In the genomic region with DNA sequence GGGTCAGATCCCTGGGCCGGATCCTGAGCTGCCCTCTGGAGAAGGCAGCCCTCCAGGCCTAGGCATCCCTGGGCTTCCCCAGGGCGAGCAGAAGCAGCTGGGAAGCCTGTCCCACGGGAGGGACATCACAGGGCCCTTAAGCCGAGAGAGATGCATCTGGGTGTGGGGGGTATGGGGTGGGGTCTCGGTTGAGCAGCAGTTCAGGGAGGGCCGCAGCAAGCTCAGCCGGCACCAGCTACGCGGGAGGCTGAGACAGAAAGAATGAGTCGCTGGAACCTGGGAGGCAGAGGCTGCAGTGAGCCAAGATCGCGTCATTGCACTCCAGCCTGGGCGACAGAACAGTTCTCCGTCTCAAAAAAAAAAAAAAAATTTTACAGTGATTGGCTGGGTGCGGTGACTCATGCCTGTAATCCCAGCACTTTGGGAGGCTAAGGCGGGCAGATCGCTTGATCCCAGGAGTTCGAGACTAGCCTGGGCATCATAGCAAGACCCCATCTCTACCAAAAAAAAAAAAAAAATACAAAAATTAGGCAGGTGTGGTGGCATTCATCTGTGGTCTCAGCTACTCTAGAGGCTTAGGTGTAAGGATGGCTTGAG, we compare ENCODE assay signal across 11 cellular contexts. TPM values are rescaled to one million over a fixed set of nuclear protein-coding genes. Genes with fewer than 3 reads are reported as not detected.
DNase-seq lines count a peak whose midpoint lies in the region; ATAC-seq, FAIRE-seq and TF ChIP-seq lines count a peak whose summit lies in the region.
"Had no signal": no experiment of that assay in that cellular context is flagged by ENCODE, and none has a peak within 500 bp of the region (broad histone marks: within the 10 kb centered on the region; RNA-seq: fewer than 3 reads in every experiment).

No MANE protein-coding gene starts in this region.

- peak overlapping the region; percentile 38 for H2AFZ ChIP-seq in astrocyte (ENCODE audit: low read depth, low read length)

- FAIRE-seq in astrocyte (lab: Jason Lieb, UNC) = no peak
- no peak for FAIRE-seq in kidney (lab: Jason Lieb, UNC)

- H3K27ac Mint-ChIP-seq in astrocyte (ENCODE audit: unreplicated experiment) = no peak overlapping the region

- no peak for TF ChIP-seq POLR2A in body of pancreas (IDR thresholded peaks at IDR 0.05)

- H3K4me1 Mint-ChIP-seq in astrocyte (ENCODE audit: low read depth, unreplicated experiment) = peaks cover 5% of the 10 kb centered on the region
- H3K4me1 Mint-ChIP-seq: IgD-negative memory B cell had no signal

- H3K4me3 ChIP-seq in HFF-Myc (replicated peaks; ENCODE audit: low read depth, low read length) (no peak overlapping the region), astrocyte (ENCODE audit: insufficient read depth, low read depth, low read length) (no peak overlapping the region), kidney (ENCODE audit: low read length in 2 of 2) (no peak overlapping the region), body of pancreas (no peak overlapping the region)
- H3K4me3 ChIP-seq: cardiac muscle cell had no signal

- no peak for ATAC-seq in body of pancreas

- H3K4me1 ChIP-seq in astrocyte (ENCODE audit: insufficient read depth, low read length) = peaks cover 9% of the 10 kb centered on the region
- H3K4me1 ChIP-seq in kidney (ENCODE audit: control insufficient read depth in 1 of 2, insufficient read depth in 1 of 2, low read depth in 1 of 2, low read length in 2 of 2) = no peaks in the 10 kb centered on the region
- H3K4me1 ChIP-seq in body of pancreas = peaks cover 11% of the 10 kb centered on the region

- no peaks in the 10 kb centered on the region for H4K20me1 ChIP-seq in astrocyte (ENCODE audit: insufficient read depth, low read length)

- no peaks in the 10 kb centered on the region for H3K9me3 ChIP-seq in astrocyte (ENCODE audit: insufficient read depth, low read depth, low read length)
- no peaks in the 10 kb centered on the region for H3K9me3 ChIP-seq in kidney (ENCODE audit: control insufficient read depth in 1 of 2, low read length in 2 of 2)
- H3K9me3 ChIP-seq in body of pancreas = no peaks in the 10 kb centered on the region

- H3K36me3 ChIP-seq in astrocyte (ENCODE audit: insufficient read depth, low read length) = no peaks in the 10 kb centered on the region
- H3K36me3 ChIP-seq in kidney (ENCODE audit: control insufficient read depth in 1 of 2, insufficient read depth in 2 of 2, low read length in 2 of 2) = no peaks in the 10 kb centered on the region
- no peaks in the 10 kb centered on the region for H3K36me3 ChIP-seq in body of pancreas (replicated peaks in 1 of 2; ENCODE audit: insufficient read depth in 1 of 2, low read depth in 2 of 2)
- H3K36me3 ChIP-seq: cardiac muscle cell had no signal

- 67% methylated on average over 13 to 15 of the region's 18 CpGs for WGBS in body of pancreas, 2 donors

- H3K9me3 Mint-ChIP-seq in astrocyte (ENCODE audit: unreplicated experiment) = peaks cover 3% of the 10 kb centered on the region

- H3K79me2 ChIP-seq in astrocyte (ENCODE audit: insufficient read depth, low read length) = no peaks in the 10 kb centered on the region

- DNase-seq in AG08395 (ENCODE audit: low spot score) (peak; percentile 28), HFF-Myc (ENCODE audit: extremely low read depth, low read depth) (peak; percentile 17), astrocyte (ENCODE audit: low read depth) (peak; percentile 41), kidney (peak; percentile 51), body of pancreas (no peak), hippocampal formation (lab: John Stamatoyannopoulos, UW) (no peak), epidermal melanocyte (ENCODE audit: insufficient read length, low spot score) (no peak)
- DNase-seq in activated naive CD4-positive, alpha-beta T cell (lab: John Stamatoyannopoulos, UW) = no peak
- DNase-seq: activated CD4-positive, alpha-beta T cell treated with anti-CD3 and anti-CD28 coated beads, Interleukin-2, amount 50 U/mL, for 1 hour had no signal

- H3K9ac ChIP-seq in astrocyte (ENCODE audit: low read length) (peak overlapping the region; percentile 31), kidney (ENCODE audit: low read length in 2 of 2) (no peak overlapping the region)

- H3K27me3 Mint-ChIP-seq in astrocyte (ENCODE audit: low read depth, unreplicated experiment) = peaks cover 9% of the 10 kb centered on the region

- peak overlapping the region; percentile 30 for H3K4me2 ChIP-seq in astrocyte (ENCODE audit: low read length)

- no peak for TF ChIP-seq CTCF in HFF-Myc (IDR thresholded peaks at IDR 0.05; ENCODE audit: low read depth, low read length, missing control alignments)
- TF ChIP-seq CTCF in astrocyte (IDR thresholded peaks at IDR 0.05; ENCODE audit: insufficient read depth, low read depth, low read length) = no peak
- TF ChIP-seq CTCF in kidney (IDR thresholded peaks at IDR 0.05; ENCODE audit: borderline replicate concordance, extremely low read depth, insufficient read depth) = no peak
- no peak for TF ChIP-seq CTCF in body of pancreas (IDR thresholded peaks at IDR 0.05)

- H3K27me3 ChIP-seq in astrocyte (ENCODE audit: insufficient read depth, low read length) (peaks cover 6% of the 10 kb centered on the region), body of pancreas (no peaks in the 10 kb centered on the region)
- H3K27me3 ChIP-seq: cardiac muscle cell had no signal

- H3K27ac ChIP-seq in astrocyte (ENCODE audit: low read depth, low read length) (no peak overlapping the region), kidney (ENCODE audit: low read depth in 2 of 2, low read length in 2 of 2) (no peak overlapping the region), body of pancreas (no peak overlapping the region)
- H3K27ac ChIP-seq: cardiac muscle cell had no signal

- H3K4me3 Mint-ChIP-seq in astrocyte (ENCODE audit: unreplicated experiment) = no peak overlapping the region
- H3K4me3 Mint-ChIP-seq: IgD-negative memory B cell had no signal

- intact Hi-C loops in kidney (cut with DNase I) = no loop called here
- intact Hi-C loops in body of pancreas (cut with DNase I) = no loop called here

- no peaks in the 10 kb centered on the region for H3K36me3 Mint-ChIP-seq in astrocyte (ENCODE audit: low read depth, unreplicated experiment)
- H3K36me3 Mint-ChIP-seq: IgD-negative memory B cell had no signal

RNA-seq across cellular contexts. Expression of a gene that starts 37.7 kb away (rescaled TPM):
- 21.1 and 24.9 TPM in 2 replicates for total RNA-seq in astrocyte
- 18.7 TPM for total RNA-seq in kidney
- 12.9 TPM for polyA plus RNA-seq in kidney (ENCODE audit: insufficient read depth, low read depth, low replicate concordance)
- 10 to 100 TPM in 1 of 2 donors, 1 to 10 TPM in 1; 9.9 to 27.7 TPM for total RNA-seq in body of pancreas

RNA-seq across cellular contexts. Expression of a gene that starts 37.9 kb away (rescaled TPM):
- 34.7 and 35.6 TPM in 2 replicates for total RNA-seq in astrocyte
- total RNA-seq in kidney = 86.2 TPM
- polyA plus RNA-seq in kidney (ENCODE audit: insufficient read depth, low read depth, low replicate concordance) = 40.3 TPM
- total RNA-seq in body of pancreas = 10 to 100 TPM; 21.8 to 39.2 TPM

RNA-seq across cellular contexts. Expression of a gene that starts 51.0 kb away (rescaled TPM):
- total RNA-seq in astrocyte (22.5 and 27.7 TPM in 2 replicates), kidney (74.5 TPM), body of pancreas (10 to 100 TPM in 1 of 2 donors, 1 to 10 TPM in 1; 8.6 to 11.9 TPM)
- 97.8 TPM for polyA plus RNA-seq in kidney (ENCODE audit: insufficient read depth, low read depth, low replicate concordance)

Comparison
In these comparisons a context has a peak if more than half of its experiments do, and no peak if none do; other contexts are left out.
1. DNase-seq: peak in AG08395 (single experiment), HFF-Myc (single experiment), astrocyte (single experiment) and kidney (single experiment); none in body of pancreas (0 of 4), activated naive CD4-positive, alpha-beta T cell (0 of 4), hippocampal formation (0 of 2) and epidermal melanocyte (single experiment).